In genomic region chr6:10403385-10404106, GRCh38 we compare ENCODE assay signal across 8 cellular contexts. TPM values are rescaled to one million over a fixed set of nuclear protein-coding genes. Genes with fewer than 3 reads are reported as not detected.
DNase-seq lines count a peak whose midpoint lies in the region; ATAC-seq and TF ChIP-seq lines count a peak whose summit lies in the region.

No MANE protein-coding gene starts in this region.

- DNase-seq in COLO829 (ENCODE audit: low spot score) (peak; percentile 69), iris pigment epithelial cell (ENCODE audit: low read depth) (peak; percentile 90), testis (no peak), NCI-H69 (lab: John Stamatoyannopoulos, UW) (no peak)
- no peak for DNase-seq in activated T-helper 2 cell treated with anti-CD3 and anti-CD28 coated beads, Interferon-gamma antibody, Interleukin-2, Interleukin-4, amounts not matched to agents 10 μg/mL and 5 μg/mL and 100 μg/mL, durations not matched to agents 14 hours and 24 hours and 36 hours (ENCODE audit: low spot score)
- DNase-seq in stimulated activated CD4-positive, alpha-beta T cell treated with anti-CD3 and anti-CD28 coated beads, Interleukin-2, amount 100 ng/mL, for 48 hours: no peak

- ATAC-seq in GM19463 (IDR thresholded peaks at IDR 0.05; ENCODE audit: unreplicated experiment) (peak; percentile 18), HG03469 (IDR thresholded peaks at IDR 0.05; ENCODE audit: unreplicated experiment) (peak; percentile 18)

- peak overlapping the region; percentile 63 for H3K4me3 Mint-ChIP-seq in activated T-helper 2 cell treated with anti-CD3 and anti-CD28 coated beads, Interferon-gamma antibody, Interleukin-2, Interleukin-4, amounts not matched to agents 10 μg/mL and 5 μg/mL and 100 μg/mL, durations not matched to agents 14 hours and 24 hours and 36 hours (ENCODE audit: low read depth)

- no peak for TF ChIP-seq CTCF in testis (IDR thresholded peaks at IDR 0.05)

- no peaks in the 10 kb centered on the region for H3K36me3 ChIP-seq in testis (ENCODE audit: low read depth, missing control alignments)

- H3K4me1 Mint-ChIP-seq in activated T-helper 2 cell treated with anti-CD3 and anti-CD28 coated beads, Interferon-gamma antibody, Interleukin-2, Interleukin-4, amounts not matched to agents 10 μg/mL and 5 μg/mL and 100 μg/mL, durations not matched to agents 14 hours and 24 hours and 36 hours (ENCODE audit: low read depth): peaks cover 8% of the 10 kb centered on the region

- 1 to 4% methylated on average over 15 to 16 of the region's 16 CpGs for WGBS in testis, 2 donors

- no peaks in the 10 kb centered on the region for H3K27me3 ChIP-seq in testis

- H3K27ac Mint-ChIP-seq in activated T-helper 2 cell treated with anti-CD3 and anti-CD28 coated beads, Interferon-gamma antibody, Interleukin-2, Interleukin-4, amounts not matched to agents 10 μg/mL and 5 μg/mL and 100 μg/mL, durations not matched to agents 14 hours and 24 hours and 36 hours: no peak overlapping the region

- peak overlapping the region; percentile 6 to 71 for H3K27ac ChIP-seq in testis

- peaks cover 75% of the 10 kb centered on the region for H3K27me3 Mint-ChIP-seq in activated T-helper 2 cell treated with anti-CD3 and anti-CD28 coated beads, Interferon-gamma antibody, Interleukin-2, Interleukin-4, amounts not matched to agents 10 μg/mL and 5 μg/mL and 100 μg/mL, durations not matched to agents 14 hours and 24 hours and 36 hours (ENCODE audit: low read depth)

- intact Hi-C loops in activated T-helper 2 cell treated with anti-CD3 and anti-CD28 coated beads, Interferon-gamma antibody, Interleukin-2, Interleukin-4, amounts not matched to agents 10 μg/mL and 5 μg/mL and 100 μg/mL, durations not matched to agents 14 hours and 24 hours and 36 hours (cut with micrococcal nuclease): loop anchor here (1.0 to 2.0 kb wide), 2 partner anchors 9 to 435 kb away; partner anchors contain the start of gene MAK
- intact Hi-C loops in testis (cut with DNase I; ENCODE audit: low total_unique reads): no loop called here

- TF ChIP-seq POLR2A in testis (IDR thresholded peaks at IDR 0.05): no peak

- H3K36me3 Mint-ChIP-seq in activated T-helper 2 cell treated with anti-CD3 and anti-CD28 coated beads, Interferon-gamma antibody, Interleukin-2, Interleukin-4, amounts not matched to agents 10 μg/mL and 5 μg/mL and 100 μg/mL, durations not matched to agents 14 hours and 24 hours and 36 hours (ENCODE audit: low read depth): peaks cover 12% of the 10 kb centered on the region

- peak overlapping the region; percentile 62 to 70 for H3K4me3 ChIP-seq in testis

- peaks cover 15% of the 10 kb centered on the region for H3K9me3 Mint-ChIP-seq in activated T-helper 2 cell treated with anti-CD3 and anti-CD28 coated beads, Interferon-gamma antibody, Interleukin-2, Interleukin-4, amounts not matched to agents 10 μg/mL and 5 μg/mL and 100 μg/mL, durations not matched to agents 14 hours and 24 hours and 36 hours

- H3K4me1 ChIP-seq in testis: no peaks in the 10 kb centered on the region

- no peaks in the 10 kb centered on the region for H3K9me3 ChIP-seq in testis

RNA-seq across cellular contexts. Expression of gene TFAP2A, which starts 11.3 kb away (rescaled TPM):
- 0.23 TPM in 1 of 2 replicates, not detected in the other for total RNA-seq in activated T-helper 2 cell treated with anti-CD3 and anti-CD28 coated beads, Interferon-gamma antibody, Interleukin-2, Interleukin-4, amounts not matched to agents 10 μg/mL and 5 μg/mL and 100 μg/mL, durations not matched to agents 14 hours and 24 hours and 36 hours
- total RNA-seq in testis: 1 to 10 TPM; 2.7 to 4.8 TPM
- 3.3 TPM for polyA plus RNA-seq in testis (ENCODE audit: insufficient read depth, low read depth, low replicate concordance)

Comparison
In these comparisons a context has a peak if more than half of its experiments do, and no peak if none do; other contexts are left out.
1. DNase-seq: peak in COLO829 (single experiment) and iris pigment epithelial cell (single experiment); none in activated T-helper 2 cell treated with anti-CD3 and anti-CD28 coated beads, Interferon-gamma antibody, Interleukin-2, Interleukin-4, amounts not matched to agents 10 μg/mL and 5 μg/mL and 100 μg/mL, durations not matched to agents 14 hours and 24 hours and 36 hours (single experiment), testis (single experiment), NCI-H69 (single experiment) and stimulated activated CD4-positive, alpha-beta T cell treated with anti-CD3 and anti-CD28 coated beads, Interleukin-2, amount 100 ng/mL, for 48 hours (0 of 2).